ENCODE assay signal across 16 cellular contexts in the genomic region with DNA sequence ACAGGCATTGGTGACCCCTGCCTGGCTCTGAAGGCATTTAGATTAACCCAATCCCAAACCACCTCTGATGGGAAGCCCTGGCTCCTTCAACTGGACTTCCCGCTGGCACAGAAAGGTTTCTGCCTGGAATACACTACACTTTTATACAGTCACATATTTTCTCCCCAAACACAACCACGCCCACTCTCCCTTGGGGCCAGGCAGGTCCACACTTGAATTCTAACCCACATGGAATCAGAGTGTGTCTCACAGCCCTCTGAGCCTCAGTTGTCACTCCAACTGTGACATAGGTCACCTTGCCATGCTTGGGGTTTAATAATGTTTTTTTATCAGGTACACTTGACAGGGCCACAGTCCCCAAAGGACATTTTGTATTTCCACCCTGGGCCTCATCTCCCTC.
"Had no signal": no experiment of that assay in that cellular context is flagged by ENCODE, and none has a peak within 500 bp of the region (broad histone marks: within the 10 kb centered on the region; RNA-seq: fewer than 3 reads in every experiment).

No MANE protein-coding gene starts in this region.

- H3K27ac ChIP-seq: coronary artery, hepatocyte, pancreas, WERI-Rb-1 had no signal

- DNase-seq: activated CD4-positive, alpha-beta T cell treated with anti-CD3 and anti-CD28 coated beads for 4 hours; activated CD8-positive, alpha-beta T cell treated with anti-CD3 and anti-CD28 coated beads for 36 hours; activated effector memory CD4-positive, alpha-beta T cell treated with Interleukin-2 at 50 U/mL for 16 hours; activated T-cell treated with anti-CD3 and anti-CD28 coated beads, Interleukin-2, amount 50 U/mL, for 4 hours; amygdala; naive thymus-derived CD4-positive, alpha-beta T cell; pancreas; stimulated activated CD4-positive, alpha-beta T cell treated with anti-CD3 and anti-CD28 coated beads, Interleukin-12 subunit alpha, Interleukin-12 subunit beta, amount 100 ng/mL, for 4 hours; stimulated activated CD4-positive, alpha-beta T cell treated with anti-CD3 and anti-CD28 coated beads, Interleukin-2, amount 100 ng/mL, for 24 hours; WERI-Rb-1 had no signal

- H3K4me1 ChIP-seq: pancreas had no signal

- H3K4me3 ChIP-seq: coronary artery, hepatocyte, pancreas had no signal

- H3K36me3 Mint-ChIP-seq: activated naive CD4-positive, alpha-beta T cell treated with anti-CD3 and anti-CD28 coated beads, Interleukin-2, amount 50 U/mL, for 72 hours; brain; naive thymus-derived CD4-positive, alpha-beta T cell had no signal

- H3K27me3 ChIP-seq: hepatocyte, pancreas had no signal

- H3K9me3 ChIP-seq: pancreas had no signal

- H3K4me2 ChIP-seq: hepatocyte had no signal

- H3K9me3 Mint-ChIP-seq: activated CD8-positive, alpha-beta T cell treated with anti-CD3 and anti-CD28 coated beads for 36 hours; activated naive CD4-positive, alpha-beta T cell treated with anti-CD3 and anti-CD28 coated beads, Interleukin-2, amount 50 U/mL, for 72 hours; activated T-cell treated with anti-CD3 and anti-CD28 coated beads, Interleukin-2, amount 50 U/mL, for 4 hours; central memory CD8-positive, alpha-beta T cell; naive thymus-derived CD4-positive, alpha-beta T cell; T-helper 1 cell treated with Interleukin-12 subunit alpha and Interleukin-12 subunit beta and Interleukin-4 antibody, amounts not matched to agents 30 μg/mL and 1 μg/mL, for 36 hours had no signal

- H2AFZ ChIP-seq: hepatocyte had no signal

- H3K79me2 ChIP-seq: hepatocyte had no signal

- H3K36me3 ChIP-seq: pancreas, WERI-Rb-1 had no signal

- H3K27ac Mint-ChIP-seq: activated CD8-positive, alpha-beta T cell treated with anti-CD3 and anti-CD28 coated beads for 36 hours; activated naive CD4-positive, alpha-beta T cell treated with anti-CD3 and anti-CD28 coated beads, Interleukin-2, amount 50 U/mL, for 72 hours; T-helper 1 cell treated with Interleukin-12 subunit alpha and Interleukin-12 subunit beta and Interleukin-4 antibody, amounts not matched to agents 30 μg/mL and 1 μg/mL, for 36 hours had no signal

- H3K4me1 Mint-ChIP-seq: central memory CD8-positive, alpha-beta T cell had no signal

- H3K4me3 Mint-ChIP-seq: activated CD8-positive, alpha-beta T cell treated with anti-CD3 and anti-CD28 coated beads for 36 hours; activated T-cell treated with anti-CD3 and anti-CD28 coated beads, Interleukin-2, amount 50 U/mL, for 4 hours; brain; central memory CD8-positive, alpha-beta T cell; naive thymus-derived CD4-positive, alpha-beta T cell; T-helper 1 cell treated with Interleukin-12 subunit alpha and Interleukin-12 subunit beta and Interleukin-4 antibody, amounts not matched to agents 30 μg/mL and 1 μg/mL, for 36 hours had no signal

- H3K27me3 Mint-ChIP-seq: activated CD8-positive, alpha-beta T cell treated with anti-CD3 and anti-CD28 coated beads for 36 hours; central memory CD8-positive, alpha-beta T cell had no signal
